8 cellular contexts compared by ENCODE assay signal in genomic region chr5:43041669-43042175, GRCh38.
DNase-seq lines count a peak whose midpoint lies in the region; ATAC-seq and TF ChIP-seq lines count a peak whose summit lies in the region.

No MANE protein-coding gene starts in this region.

- peak; percentile 19 for ATAC-seq in GM21515 (IDR thresholded peaks at IDR 0.05; ENCODE audit: unreplicated experiment)

- TF ChIP-seq CTCF in RWPE1 (conservative IDR thresholded peaks at IDR 0.05; ENCODE audit: low read depth) (no peak), astrocyte of the spinal cord (IDR thresholded peaks at IDR 0.05; ENCODE audit: low read depth, low read length) (no peak), GM13976 (IDR thresholded peaks at IDR 0.05; ENCODE audit: borderline replicate concordance, control extremely low read depth, extremely low read depth, insufficient read depth, missing control alignments) (no peak)

- H3K4me1 ChIP-seq in HUES48 (ENCODE audit: control insufficient read depth, insufficient read depth, low read length) (peaks cover 35% of the 10 kb centered on the region), iPS DF 6.9 (ENCODE audit: control insufficient read depth, insufficient read depth, low read length) (peaks cover 1% of the 10 kb centered on the region; the same call in 1 of the 2 replicates)

- in situ Hi-C loops in astrocyte of the spinal cord (cut with HindIII; ENCODE audit: low sequenced_read_pairs) (no loop called here), GM13976 (cut with MboI; ENCODE audit: low sequenced_read_pairs, unreplicated experiment) (no loop called here)

- H3K27me3 ChIP-seq in HUES48 (ENCODE audit: control insufficient read depth, insufficient read depth, low read length): peaks cover 95% of the 10 kb centered on the region
- H3K27me3 ChIP-seq in iPS DF 6.9 (ENCODE audit: control insufficient read depth, insufficient read depth, low read length): peaks cover 75% of the 10 kb centered on the region

- H3K27ac ChIP-seq in HUES48 (ENCODE audit: low read depth, low read length) (no peak overlapping the region), RWPE1 (peak overlapping the region; percentile 97), iPS DF 6.9 (ENCODE audit: low read length) (no peak overlapping the region)

- H3K4me3 ChIP-seq in HUES48 (ENCODE audit: low read depth, low read length) (peak overlapping the region; percentile 49), astrocyte of the spinal cord (ENCODE audit: low read depth, low read length) (peak overlapping the region; percentile 67), iPS DF 6.9 (ENCODE audit: low read length) (peak overlapping the region; percentile 2; the same call in 1 of the 2 replicates), skeletal muscle cell (ENCODE audit: low read depth, low read length) (peak overlapping the region; percentile 62)

- POLR2A ChIA-PET in RWPE1 (lab: Yijun Ruan, JAX; ENCODE audit: low non-redundant PET): interaction anchor here (0.5 to 0.7 kb wide), 2 partner anchors 8 to 21 kb away, joined by 7 read pairs; no protein-coding TSS in a partner anchor

- DNase-seq in DMS53 (lab: John Stamatoyannopoulos, UW) (peak; percentile 83), RWPE1 (ENCODE audit: low spot score) (no peak), astrocyte of the spinal cord (ENCODE audit: low read depth, low spot score) (peak; percentile 96), iPS DF 6.9 (ENCODE audit: low read depth, low spot score) (no peak), skeletal muscle cell (ENCODE audit: low read depth) (no peak), GM13976 (ENCODE audit: low spot score) (no peak)

- no CpG with 5 or more reads among the region's 33 CpGs for WGBS in iPS DF 6.9 (ENCODE audit: insufficient coverage, insufficient read length)

- H3K36me3 ChIP-seq in HUES48 (ENCODE audit: control insufficient read depth, insufficient read depth, low read length) (no peaks in the 10 kb centered on the region), iPS DF 6.9 (ENCODE audit: control insufficient read depth, insufficient read depth, low read length) (no peaks in the 10 kb centered on the region)

- CTCF ChIA-PET in RWPE1 (lab: Yijun Ruan, JAX): interaction anchor here (0.6 to 2.3 kb wide), 9 partner anchors 20 to 133 kb away, joined by 3 to 11 read pairs (median 6); no protein-coding TSS in a partner anchor

- H3K9me3 ChIP-seq in HUES48 (ENCODE audit: control insufficient read depth, insufficient read depth, low read length) (no peaks in the 10 kb centered on the region), iPS DF 6.9 (ENCODE audit: control insufficient read depth, insufficient read depth, low read length) (no peaks in the 10 kb centered on the region)

- no peak overlapping the region for H3K9ac ChIP-seq in HUES48 (ENCODE audit: low read depth, low read length)

Comparison
In these comparisons a context has a peak if more than half of its experiments do, and no peak if none do; other contexts are left out.
1. DNase-seq: peak in DMS53 (single experiment) and astrocyte of the spinal cord (single experiment); none in RWPE1 (single experiment), iPS DF 6.9 (single experiment), skeletal muscle cell (single experiment) and GM13976 (single experiment).
2. H3K4me3 ChIP-seq: peak in every context shown above with its lines; median percentile 67 in astrocyte of the spinal cord; 62 in skeletal muscle cell; 49 in HUES48; 2 in iPS DF 6.9.